8 cellular contexts compared by ENCODE assay signal in genomic region chr6:31497595-31498476, GRCh38. TPM values are rescaled to one million over a fixed set of nuclear protein-coding genes. Genes with fewer than 3 reads are reported as not detected.
DNase-seq lines count a peak whose midpoint lies in the region; ATAC-seq and TF ChIP-seq lines count a peak whose summit lies in the region.

TSS of gene MICB (plus strand) at chr6:31498145. CDS start at chr6:31498194, 49 bp downstream.

- H3K36me3 ChIP-seq in rectal smooth muscle tissue (ENCODE audit: control insufficient read depth, insufficient read depth, low read length): no peaks in the 10 kb centered on the region
- H3K36me3 ChIP-seq in vagina: no peaks in the 10 kb centered on the region

- H3K27me3 Mint-ChIP-seq in IgD-negative memory B cell: no peaks in the 10 kb centered on the region

- peaks cover 47 to 54% (median 49%) of the 10 kb centered on the region in 3 donors for H3K4me1 Mint-ChIP-seq in IgD-negative memory B cell

- H3K4me1 ChIP-seq in rectal smooth muscle tissue (ENCODE audit: control insufficient read depth, insufficient read depth, low read length) (no peaks in the 10 kb centered on the region), vagina (peaks cover 12% of the 10 kb centered on the region)

- H3K27me3 ChIP-seq in rectal smooth muscle tissue (ENCODE audit: control insufficient read depth, insufficient read depth, low read length) (peaks cover 10% of the 10 kb centered on the region), vagina (no peaks in the 10 kb centered on the region)

- ATAC-seq in GM19438 (IDR thresholded peaks at IDR 0.05; ENCODE audit: low read depth, unreplicated experiment) (peak; percentile 53), left ventricle myocardium superior (peak; percentile 73)

- no peaks in the 10 kb centered on the region for H3K9me3 Mint-ChIP-seq in IgD-negative memory B cell

- TF ChIP-seq POLR2A in vagina (IDR thresholded peaks at IDR 0.05): peak; percentile 24 to 26

- H3K27ac Mint-ChIP-seq in IgD-negative memory B cell: peak within 1 kb of the TSS; percentile 71 to 96 (median 95)

- H3K36me3 Mint-ChIP-seq in IgD-negative memory B cell: peaks cover 1% of the 10 kb centered on the region

- H3K4me3 ChIP-seq in rectal smooth muscle tissue (ENCODE audit: low read length) (peak within 1 kb of the TSS; percentile 62), vagina (peak within 1 kb of the TSS; percentile 52 to 59)

- peak; percentile 88 for DNase-seq in CD1c-positive myeloid dendritic cell (ENCODE audit: extremely low spot score)
- DNase-seq in T-helper 1 cell: peak; percentile 79 to 87 (median 83)
- DNase-seq in amniotic epithelial cell (ENCODE audit: low read depth): peak; percentile 73
- DNase-seq in left ventricle myocardium superior: peak; percentile 75
- no peak for DNase-seq in vagina (ENCODE audit: extremely low spot score in 2 of 2)

- intact Hi-C loops in left ventricle myocardium superior (cut with micrococcal nuclease): no loop called here
- intact Hi-C loops in vagina (cut with DNase I): no loop called here

- no peaks in the 10 kb centered on the region for H3K9me3 ChIP-seq in vagina

- peak within 1 kb of the TSS; percentile 79 to 97 (median 92) for H3K4me3 Mint-ChIP-seq in IgD-negative memory B cell

- peak in 1 of 3 experiments; percentile 25 for TF ChIP-seq CTCF in vagina (IDR thresholded peaks at IDR 0.05)

- no peak within 1 kb of the TSS for H3K9ac ChIP-seq in rectal smooth muscle tissue (ENCODE audit: low read length)

- no peak within 1 kb of the TSS for H3K27ac ChIP-seq in rectal smooth muscle tissue (ENCODE audit: low read depth, low read length)
- peak within 1 kb of the TSS; percentile 77 for H3K27ac ChIP-seq in vagina

RNA-seq across cellular contexts. Expression of gene MICB, which starts in this region (rescaled TPM):
- polyA plus RNA-seq in IgD-negative memory B cell: 9.3 TPM
- total RNA-seq in left ventricle myocardium superior: 1.7 TPM
- total RNA-seq in vagina: 3.2 TPM

Comparison
In these comparisons a context has a peak if more than half of its experiments do, and no peak if none do; other contexts are left out.
1. DNase-seq: peak in CD1c-positive myeloid dendritic cell (single experiment), T-helper 1 cell (5 of 5), amniotic epithelial cell (single experiment) and left ventricle myocardium superior (single experiment); none in vagina (0 of 2).